ENCODE assay signal across 1 cellular context in the genomic region with DNA sequence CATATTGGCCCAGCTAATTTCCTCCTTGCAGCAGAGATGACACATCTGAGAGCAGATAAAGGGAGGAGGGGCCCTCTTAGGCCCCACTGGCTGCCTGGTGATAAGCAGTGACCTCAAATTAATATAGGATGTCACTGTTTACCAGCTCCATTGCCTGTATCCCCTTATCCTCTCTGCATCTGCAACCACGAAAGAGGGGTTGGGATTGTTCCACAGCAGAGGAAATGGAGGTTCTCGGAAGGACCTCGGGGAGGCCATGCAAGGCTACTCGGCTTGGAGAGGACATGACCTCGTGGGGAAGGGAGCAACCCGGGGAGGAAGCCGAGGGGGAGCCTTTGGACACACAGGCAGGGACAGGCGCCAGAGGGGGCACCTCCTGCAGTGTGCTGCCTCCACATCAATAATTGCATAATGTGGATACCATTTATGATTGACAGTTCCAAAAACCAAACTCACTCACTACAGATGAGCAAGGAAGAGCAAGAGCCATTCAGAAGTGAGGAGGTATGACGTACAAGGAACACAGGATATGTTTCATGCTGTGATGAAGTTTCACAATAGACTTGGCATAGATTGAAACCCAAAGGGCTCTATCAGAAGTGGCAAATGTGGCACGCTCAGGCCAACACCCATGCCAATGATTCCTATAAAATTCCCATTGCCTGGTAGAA.
TF ChIP-seq lines count a peak whose summit lies in the region.

No MANE protein-coding gene starts in this region.

TF ChIP-seq in K562, 482 proteins besides CTCF, POLR2A, EP300 and RAD21 (continued from another document and continues in another):
- TF ChIP-seq, protein P1, sequence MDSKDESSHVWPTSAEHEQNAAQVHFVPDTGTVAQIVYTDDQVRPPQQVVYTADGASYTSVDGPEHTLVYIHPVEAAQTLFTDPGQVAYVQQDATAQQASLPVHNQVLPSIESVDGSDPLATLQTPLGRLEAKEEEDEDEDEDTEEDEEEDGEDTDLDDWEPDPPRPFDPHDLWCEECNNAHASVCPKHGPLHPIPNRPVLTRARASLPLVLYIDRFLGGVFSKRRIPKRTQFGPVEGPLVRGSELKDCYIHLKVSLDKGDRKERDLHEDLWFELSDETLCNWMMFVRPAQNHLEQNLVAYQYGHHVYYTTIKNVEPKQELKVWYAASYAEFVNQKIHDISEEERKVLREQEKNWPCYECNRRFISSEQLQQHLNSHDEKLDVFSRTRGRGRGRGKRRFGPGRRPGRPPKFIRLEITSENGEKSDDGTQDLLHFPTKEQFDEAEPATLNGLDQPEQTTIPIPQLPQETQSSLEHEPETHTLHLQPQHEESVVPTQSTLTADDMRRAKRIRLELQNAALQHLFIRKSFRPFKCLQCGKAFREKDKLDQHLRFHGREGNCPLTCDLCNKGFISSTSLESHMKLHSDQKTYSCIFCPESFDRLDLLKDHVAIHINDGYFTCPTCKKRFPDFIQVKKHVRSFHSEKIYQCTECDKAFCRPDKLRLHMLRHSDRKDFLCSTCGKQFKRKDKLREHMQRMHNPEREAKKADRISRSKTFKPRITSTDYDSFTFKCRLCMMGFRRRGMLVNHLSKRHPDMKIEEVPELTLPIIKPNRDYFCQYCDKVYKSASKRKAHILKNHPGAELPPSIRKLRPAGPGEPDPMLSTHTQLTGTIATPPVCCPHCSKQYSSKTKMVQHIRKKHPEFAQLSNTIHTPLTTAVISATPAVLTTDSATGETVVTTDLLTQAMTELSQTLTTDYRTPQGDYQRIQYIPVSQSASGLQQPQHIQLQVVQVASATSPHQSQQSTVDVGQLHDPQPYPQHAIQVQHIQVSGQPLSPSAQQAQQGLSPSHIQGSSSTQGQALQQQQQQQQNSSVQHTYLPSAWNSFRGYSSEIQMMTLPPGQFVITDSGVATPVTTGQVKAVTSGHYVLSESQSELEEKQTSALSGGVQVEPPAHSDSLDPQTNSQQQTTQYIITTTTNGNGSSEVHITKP (IDR thresholded peaks at IDR 0.05; ENCODE audit: partially characterized antibody): peak; percentile 78
- TF ChIP-seq MTF1 (CRISPR knock-in tag; IDR thresholded peaks at IDR 0.05; ENCODE audit: borderline replicate concordance) (no peak), NUFIP1 (IDR thresholded peaks at IDR 0.05; ENCODE audit: partially characterized antibody) (no peak), HEY1 (CRISPR knock-in tag; IDR thresholded peaks at IDR 0.05; ENCODE audit: borderline replicate concordance) (no peak), TAF15 (IDR thresholded peaks at IDR 0.05; ENCODE audit: low read depth, low read length) (no peak), GABPA (tag; conservative IDR thresholded peaks at IDR 0.05; ENCODE audit: low read depth) (peak; percentile 37; the same call in 1 of the 2 replicates), RBM15 (IDR thresholded peaks at IDR 0.05; ENCODE audit: insufficient read depth, low read length) (no peak), MYNN (IDR thresholded peaks at IDR 0.05) (no peak), MYNN (CRISPR knock-in tag; IDR thresholded peaks at IDR 0.05) (no peak), NR1H2 (CRISPR knock-in tag; IDR thresholded peaks at IDR 0.05) (no peak), SMARCA5 (IDR thresholded peaks at IDR 0.05) (no peak), POU5F1 (IDR thresholded peaks at IDR 0.05; ENCODE audit: borderline replicate concordance, low read depth, low read length, partially characterized antibody) (no peak), ELF2 (CRISPR knock-in tag; IDR thresholded peaks at IDR 0.05) (no peak), FOXP1 (CRISPR knock-in tag; IDR thresholded peaks at IDR 0.05) (peak; percentile 85), KLF10 (CRISPR knock-in tag; IDR thresholded peaks at IDR 0.05) (no peak), ZNF263 (CRISPR knock-in tag; IDR thresholded peaks at IDR 0.05; ENCODE audit: borderline replicate concordance) (peak; percentile 57; the same call in 1 of the 2 replicates), MAZ (CRISPR knock-in tag; conservative IDR thresholded peaks at IDR 0.05 in 1 of 2, IDR thresholded peaks at IDR 0.05 in 1 of 2) (peak; percentile 55 to 57; a peak in 3 of 4 replicates), SMC3 (conservative IDR thresholded peaks at IDR 0.05; ENCODE audit: insufficient read depth, low read depth, low read length) (no peak), ZBTB8A (IDR thresholded peaks at IDR 0.05; ENCODE audit: partially characterized antibody) (no peak), RBM17 (IDR thresholded peaks at IDR 0.05; ENCODE audit: borderline replicate concordance, low read depth, low read length) (no peak), TARDBP (IDR thresholded peaks at IDR 0.05) (0 out of 2 replicates have a peak, but pooled peaks have one; percentile 53), TGIF2 (CRISPR knock-in tag; IDR thresholded peaks at IDR 0.05) (no peak), POLR2AphosphoS5 (IDR thresholded peaks at IDR 0.05; ENCODE audit: control insufficient read depth, insufficient read depth, low read depth, low read length) (peak; percentile 76; the same call in 1 of the 2 replicates), NBN (IDR thresholded peaks at IDR 0.05; ENCODE audit: low read depth) (peak; percentile 63; the same call in 1 of the 2 replicates), ILK (tag; IDR thresholded peaks at IDR 0.05; ENCODE audit: borderline replicate concordance, low read depth) (no peak), NR2F6 (CRISPR knock-in tag; IDR thresholded peaks at IDR 0.05) (no peak), OTX1 (CRISPR knock-in tag; IDR thresholded peaks at IDR 0.05) (no peak), ZKSCAN8 (CRISPR knock-in tag; IDR thresholded peaks at IDR 0.05) (peak; percentile 78; the same call in 1 of the 2 replicates), HIVEP1 (CRISPR knock-in tag; IDR thresholded peaks at IDR 0.05) (no peak), KDM2B (CRISPR knock-in tag; IDR thresholded peaks at IDR 0.05) (no peak), HNRNPL (IDR thresholded peaks at IDR 0.05; ENCODE audit: low read depth, low read length) (no peak)
- TF ChIP-seq, protein P2, sequence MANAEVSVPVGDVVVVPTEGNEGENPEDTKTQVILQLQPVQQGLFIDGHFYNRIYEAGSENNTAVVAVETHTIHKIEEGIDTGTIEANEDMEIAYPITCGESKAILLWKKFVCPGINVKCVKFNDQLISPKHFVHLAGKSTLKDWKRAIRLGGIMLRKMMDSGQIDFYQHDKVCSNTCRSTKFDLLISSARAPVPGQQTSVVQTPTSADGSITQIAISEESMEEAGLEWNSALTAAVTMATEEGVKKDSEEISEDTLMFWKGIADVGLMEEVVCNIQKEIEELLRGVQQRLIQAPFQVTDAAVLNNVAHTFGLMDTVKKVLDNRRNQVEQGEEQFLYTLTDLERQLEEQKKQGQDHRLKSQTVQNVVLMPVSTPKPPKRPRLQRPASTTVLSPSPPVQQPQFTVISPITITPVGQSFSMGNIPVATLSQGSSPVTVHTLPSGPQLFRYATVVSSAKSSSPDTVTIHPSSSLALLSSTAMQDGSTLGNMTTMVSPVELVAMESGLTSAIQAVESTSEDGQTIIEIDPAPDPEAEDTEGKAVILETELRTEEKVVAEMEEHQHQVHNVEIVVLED (CRISPR knock-in tag; IDR thresholded peaks at IDR 0.05): no peak
- TF ChIP-seq, protein P3, sequence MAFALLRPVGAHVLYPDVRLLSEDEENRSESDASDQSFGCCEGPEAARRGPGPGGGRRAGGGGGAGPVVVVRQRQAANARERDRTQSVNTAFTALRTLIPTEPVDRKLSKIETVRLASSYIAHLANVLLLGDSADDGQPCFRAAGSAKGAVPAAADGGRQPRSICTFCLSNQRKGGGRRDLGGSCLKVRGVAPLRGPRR (CRISPR knock-in tag; IDR thresholded peaks at IDR 0.05): no peak
- TF ChIP-seq, protein P4, sequence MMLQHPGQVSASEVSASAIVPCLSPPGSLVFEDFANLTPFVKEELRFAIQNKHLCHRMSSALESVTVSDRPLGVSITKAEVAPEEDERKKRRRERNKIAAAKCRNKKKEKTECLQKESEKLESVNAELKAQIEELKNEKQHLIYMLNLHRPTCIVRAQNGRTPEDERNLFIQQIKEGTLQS (IDR thresholded peaks at IDR 0.05): peak; percentile 76
- TF ChIP-seq, protein P4 (CRISPR knock-in tag; conservative IDR thresholded peaks at IDR 0.05): 0 out of 2 replicates have a peak, but pooled peaks have one; percentile 45
- TF ChIP-seq, protein P5, sequence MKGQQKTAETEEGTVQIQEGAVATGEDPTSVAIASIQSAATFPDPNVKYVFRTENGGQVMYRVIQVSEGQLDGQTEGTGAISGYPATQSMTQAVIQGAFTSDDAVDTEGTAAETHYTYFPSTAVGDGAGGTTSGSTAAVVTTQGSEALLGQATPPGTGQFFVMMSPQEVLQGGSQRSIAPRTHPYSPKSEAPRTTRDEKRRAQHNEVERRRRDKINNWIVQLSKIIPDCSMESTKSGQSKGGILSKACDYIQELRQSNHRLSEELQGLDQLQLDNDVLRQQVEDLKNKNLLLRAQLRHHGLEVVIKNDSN (CRISPR knock-in tag; IDR thresholded peaks at IDR 0.05): no peak
- TF ChIP-seq, protein P6, sequence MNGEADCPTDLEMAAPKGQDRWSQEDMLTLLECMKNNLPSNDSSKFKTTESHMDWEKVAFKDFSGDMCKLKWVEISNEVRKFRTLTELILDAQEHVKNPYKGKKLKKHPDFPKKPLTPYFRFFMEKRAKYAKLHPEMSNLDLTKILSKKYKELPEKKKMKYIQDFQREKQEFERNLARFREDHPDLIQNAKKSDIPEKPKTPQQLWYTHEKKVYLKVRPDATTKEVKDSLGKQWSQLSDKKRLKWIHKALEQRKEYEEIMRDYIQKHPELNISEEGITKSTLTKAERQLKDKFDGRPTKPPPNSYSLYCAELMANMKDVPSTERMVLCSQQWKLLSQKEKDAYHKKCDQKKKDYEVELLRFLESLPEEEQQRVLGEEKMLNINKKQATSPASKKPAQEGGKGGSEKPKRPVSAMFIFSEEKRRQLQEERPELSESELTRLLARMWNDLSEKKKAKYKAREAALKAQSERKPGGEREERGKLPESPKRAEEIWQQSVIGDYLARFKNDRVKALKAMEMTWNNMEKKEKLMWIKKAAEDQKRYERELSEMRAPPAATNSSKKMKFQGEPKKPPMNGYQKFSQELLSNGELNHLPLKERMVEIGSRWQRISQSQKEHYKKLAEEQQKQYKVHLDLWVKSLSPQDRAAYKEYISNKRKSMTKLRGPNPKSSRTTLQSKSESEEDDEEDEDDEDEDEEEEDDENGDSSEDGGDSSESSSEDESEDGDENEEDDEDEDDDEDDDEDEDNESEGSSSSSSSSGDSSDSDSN (IDR thresholded peaks at IDR 0.05; ENCODE audit: borderline replicate concordance in 1 of 2, low read depth in 2 of 2, low read length in 2 of 2): peak in 1 of 2 experiments; percentile 72; a peak in 1 of 4 replicates
- TF ChIP-seq, protein P7, sequence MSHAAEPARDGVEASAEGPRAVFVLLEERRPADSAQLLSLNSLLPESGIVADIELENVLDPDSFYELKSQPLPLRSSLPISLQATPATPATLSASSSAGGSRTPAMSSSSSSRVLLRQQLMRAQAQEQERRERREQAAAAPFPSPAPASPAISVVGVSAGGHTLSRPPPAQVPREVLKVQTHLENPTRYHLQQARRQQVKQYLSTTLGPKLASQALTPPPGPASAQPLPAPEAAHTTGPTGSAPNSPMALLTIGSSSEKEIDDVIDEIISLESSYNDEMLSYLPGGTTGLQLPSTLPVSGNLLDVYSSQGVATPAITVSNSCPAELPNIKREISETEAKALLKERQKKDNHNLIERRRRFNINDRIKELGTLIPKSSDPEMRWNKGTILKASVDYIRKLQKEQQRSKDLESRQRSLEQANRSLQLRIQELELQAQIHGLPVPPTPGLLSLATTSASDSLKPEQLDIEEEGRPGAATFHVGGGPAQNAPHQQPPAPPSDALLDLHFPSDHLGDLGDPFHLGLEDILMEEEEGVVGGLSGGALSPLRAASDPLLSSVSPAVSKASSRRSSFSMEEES (CRISPR knock-in tag; IDR thresholded peaks at IDR 0.05): no peak
- TF ChIP-seq, protein P8, sequence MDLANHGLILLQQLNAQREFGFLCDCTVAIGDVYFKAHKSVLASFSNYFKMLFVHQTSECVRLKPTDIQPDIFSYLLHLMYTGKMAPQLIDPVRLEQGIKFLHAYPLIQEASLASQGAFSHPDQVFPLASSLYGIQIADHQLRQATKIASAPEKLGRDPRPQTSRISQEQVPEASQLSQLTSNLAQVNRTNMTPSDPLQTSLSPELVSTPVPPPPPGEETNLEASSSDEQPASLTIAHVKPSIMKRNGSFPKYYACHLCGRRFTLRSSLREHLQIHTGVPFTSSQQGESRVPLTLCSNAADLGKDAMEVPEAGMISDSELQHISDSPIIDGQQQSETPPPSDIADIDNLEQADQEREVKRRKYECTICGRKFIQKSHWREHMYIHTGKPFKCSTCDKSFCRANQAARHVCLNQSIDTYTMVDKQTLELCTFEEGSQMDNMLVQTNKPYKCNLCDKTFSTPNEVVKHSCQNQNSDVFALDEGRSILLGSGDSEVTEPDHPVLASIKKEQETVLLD (IDR thresholded peaks at IDR 0.05): no peak; the same call in 1 of the 2 replicates
